1 cellular context compared by ENCODE assay signal in genomic region chr19:30229524-30230174, GRCh38.
TF ChIP-seq lines count a peak whose summit lies in the region.

No MANE protein-coding gene starts in this region.

TF ChIP-seq in HEK293, 187 proteins besides CTCF, POLR2A, EP300 and RAD21 (continued from another document and continues in another):
- TF ChIP-seq INSM2 (tag by site-specific recombination; IDR thresholded peaks at IDR 0.05): peak; percentile 52; the same call in 1 of the 2 replicates
- peak; percentile 37; the same call in 1 of the 2 replicates for TF ChIP-seq KLF17 (tag by site-specific recombination; IDR thresholded peaks at IDR 0.05)
- no peak for TF ChIP-seq ZBTB26 (tag by site-specific recombination; optimal IDR thresholded peaks at IDR 0.05)
- no peak for TF ChIP-seq ZNF768 (tag by site-specific recombination; IDR thresholded peaks at IDR 0.05)
- no peak for TF ChIP-seq ZNF747 (tag by site-specific recombination; IDR thresholded peaks at IDR 0.05)
- TF ChIP-seq ZNF362 (tag by site-specific recombination; IDR thresholded peaks at IDR 0.05): no peak
- TF ChIP-seq ZNF704 (tag by site-specific recombination; IDR thresholded peaks at IDR 0.05): no peak
- TF ChIP-seq ZNF707 (tag by site-specific recombination; IDR thresholded peaks at IDR 0.05): no peak
- TF ChIP-seq ZNF596 (tag by site-specific recombination; IDR thresholded peaks at IDR 0.05): no peak
- peak; percentile 99 for TF ChIP-seq GLIS2 (tag by site-specific recombination; IDR thresholded peaks at IDR 0.05)
- TF ChIP-seq ZNF473 (tag by site-specific recombination; IDR thresholded peaks at IDR 0.05): no peak
- TF ChIP-seq ZNF701 (tag by site-specific recombination; IDR thresholded peaks at IDR 0.05): no peak
- TF ChIP-seq ZNF223 (tag by site-specific recombination; IDR thresholded peaks at IDR 0.05): no peak
- TF ChIP-seq ZBTB48 (tag by site-specific recombination; IDR thresholded peaks at IDR 0.05): peak; percentile 99
- 0 out of 2 replicates have a peak, but pooled peaks have one; percentile 24 for TF ChIP-seq WT1 (tag by site-specific recombination; IDR thresholded peaks at IDR 0.05)
- no peak for TF ChIP-seq TRIM28 (IDR thresholded peaks at IDR 0.05; ENCODE audit: borderline replicate concordance, low read length)
- TF ChIP-seq SETDB1 (IDR thresholded peaks at IDR 0.05; ENCODE audit: insufficient read length, low read length): no peak
- no peak for TF ChIP-seq ZNF558 (tag by site-specific recombination; IDR thresholded peaks at IDR 0.05)
- no peak for TF ChIP-seq ZNF19 (tag by site-specific recombination; IDR thresholded peaks at IDR 0.05; ENCODE audit: low read depth)
- no peak for TF ChIP-seq ZNF521 (tag by site-specific recombination; IDR thresholded peaks at IDR 0.05)
- TF ChIP-seq ZFP3 (tag by site-specific recombination; IDR thresholded peaks at IDR 0.05; ENCODE audit: low read depth): no peak
- no peak for TF ChIP-seq PRDM2 (tag by site-specific recombination; IDR thresholded peaks at IDR 0.05; ENCODE audit: borderline replicate concordance)
- TF ChIP-seq ZBTB8A (tag by site-specific recombination; IDR thresholded peaks at IDR 0.05): peak; percentile 89
- TF ChIP-seq ZNF555 (tag by site-specific recombination; conservative IDR thresholded peaks at IDR 0.05): no peak
- TF ChIP-seq ZNF791 (tag by site-specific recombination; IDR thresholded peaks at IDR 0.05): no peak
- TF ChIP-seq GLI4 (tag by site-specific recombination; IDR thresholded peaks at IDR 0.05): no peak
- TF ChIP-seq TCF7L2 (IDR thresholded peaks at IDR 0.05; ENCODE audit: borderline replicate concordance, low read depth, low read length): no peak
- no peak for TF ChIP-seq ZNF350 (tag by site-specific recombination; IDR thresholded peaks at IDR 0.05)
- peak; percentile 92 for TF ChIP-seq ZSCAN30 (tag by site-specific recombination; IDR thresholded peaks at IDR 0.05)
- no peak; the same call in 1 of the 2 replicates for TF ChIP-seq HIC1 (tag by site-specific recombination; IDR thresholded peaks at IDR 0.05)
- no peak for TF ChIP-seq SP2 (tag by site-specific recombination; IDR thresholded peaks at IDR 0.05)
- TF ChIP-seq ZNF404 (tag by site-specific recombination; IDR thresholded peaks at IDR 0.05): no peak
- TF ChIP-seq ZNF48 (tag by site-specific recombination; IDR thresholded peaks at IDR 0.05): no peak
- no peak for TF ChIP-seq ZNF248 (tag by site-specific recombination; IDR thresholded peaks at IDR 0.05)
- no peak for TF ChIP-seq ZNF202 (tag by site-specific recombination; IDR thresholded peaks at IDR 0.05; ENCODE audit: borderline replicate concordance)
- TF ChIP-seq ZNF16 (tag by site-specific recombination; IDR thresholded peaks at IDR 0.05; ENCODE audit: low read depth): no peak
- peak; percentile 72 for TF ChIP-seq ZNF398 (tag by site-specific recombination; IDR thresholded peaks at IDR 0.05)
- peak; percentile 61 for TF ChIP-seq ZBTB44 (tag by site-specific recombination; IDR thresholded peaks at IDR 0.05)
- no peak for TF ChIP-seq ZFP69B (tag by site-specific recombination; IDR thresholded peaks at IDR 0.05)
- TF ChIP-seq ZNF341 (tag by site-specific recombination; IDR thresholded peaks at IDR 0.05; ENCODE audit: low read depth): no peak
- 0 out of 2 replicates have a peak, but pooled peaks have one; percentile 47 for TF ChIP-seq ZNF2 (tag by site-specific recombination; IDR thresholded peaks at IDR 0.05)
- no peak for TF ChIP-seq GLI2 (tag by site-specific recombination; IDR thresholded peaks at IDR 0.05; ENCODE audit: borderline replicate concordance, low read depth)
- TF ChIP-seq ZBTB7A (tag by site-specific recombination; IDR thresholded peaks at IDR 0.05; ENCODE audit: low read depth): no peak
- no peak for TF ChIP-seq ZNF792 (tag by site-specific recombination; IDR thresholded peaks at IDR 0.05)
- no peak for TF ChIP-seq ZNF416 (tag by site-specific recombination; IDR thresholded peaks at IDR 0.05)
- TF ChIP-seq ZNF777 (tag by site-specific recombination; IDR thresholded peaks at IDR 0.05; ENCODE audit: borderline replicate concordance): no peak
- TF ChIP-seq, protein P1, sequence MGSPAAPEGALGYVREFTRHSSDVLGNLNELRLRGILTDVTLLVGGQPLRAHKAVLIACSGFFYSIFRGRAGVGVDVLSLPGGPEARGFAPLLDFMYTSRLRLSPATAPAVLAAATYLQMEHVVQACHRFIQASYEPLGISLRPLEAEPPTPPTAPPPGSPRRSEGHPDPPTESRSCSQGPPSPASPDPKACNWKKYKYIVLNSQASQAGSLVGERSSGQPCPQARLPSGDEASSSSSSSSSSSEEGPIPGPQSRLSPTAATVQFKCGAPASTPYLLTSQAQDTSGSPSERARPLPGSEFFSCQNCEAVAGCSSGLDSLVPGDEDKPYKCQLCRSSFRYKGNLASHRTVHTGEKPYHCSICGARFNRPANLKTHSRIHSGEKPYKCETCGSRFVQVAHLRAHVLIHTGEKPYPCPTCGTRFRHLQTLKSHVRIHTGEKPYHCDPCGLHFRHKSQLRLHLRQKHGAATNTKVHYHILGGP (tag by site-specific recombination; IDR thresholded peaks at IDR 0.05): no peak
